Comparison of ENCODE assay signal across 13 cellular contexts in the genomic region with DNA sequence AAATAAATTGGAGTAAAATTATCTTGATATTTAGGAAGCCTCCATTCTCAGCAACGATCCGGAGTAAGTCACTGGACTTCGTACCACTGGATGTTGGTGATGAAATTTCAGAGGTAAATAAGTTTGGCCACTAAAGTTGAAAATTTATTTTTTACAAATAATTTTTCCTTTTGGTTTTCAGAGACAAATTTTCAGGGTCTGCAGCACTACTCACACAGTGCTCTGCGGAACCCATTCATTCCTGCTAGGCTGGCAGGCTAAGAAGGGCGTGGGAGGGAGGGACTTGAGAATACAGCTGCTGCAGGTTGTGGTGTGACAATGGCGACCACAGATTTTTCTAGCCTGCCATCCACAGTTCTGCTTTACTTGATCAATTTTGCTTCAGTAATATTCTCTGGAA. TPM values are rescaled to one million over a fixed set of nuclear protein-coding genes. Genes with fewer than 3 reads are reported as not detected.
DNase-seq lines count a peak whose midpoint lies in the region; ATAC-seq and TF ChIP-seq lines count a peak whose summit lies in the region.
"Had no signal": no experiment of that assay in that cellular context is flagged by ENCODE, and none has a peak within 500 bp of the region (broad histone marks: within the 10 kb centered on the region; RNA-seq: fewer than 3 reads in every experiment).

No MANE protein-coding gene starts in this region.

- H3K27ac Mint-ChIP-seq in HFFc6: peak overlapping the region; percentile 98; the same call in 1 of the 2 replicates

- H3K4me3 Mint-ChIP-seq in HFFc6: peak overlapping the region; percentile 98; the same call in 1 of the 2 replicates

- peaks cover 10% of the 10 kb centered on the region for H3K4me1 ChIP-seq in rectal smooth muscle tissue (ENCODE audit: control insufficient read depth, insufficient read depth, low read length)

- H3K36me3 ChIP-seq in rectal smooth muscle tissue (ENCODE audit: control insufficient read depth, insufficient read depth, low read length): no peaks in the 10 kb centered on the region

- intact Hi-C loops in dorsolateral prefrontal cortex (cut with DNase I): no loop called here

- peaks cover 18% of the 10 kb centered on the region for H3K36me3 Mint-ChIP-seq in HFFc6 (ENCODE audit: low read depth)

- peak overlapping the region in 58 of 59 donors; percentile 1 to 100 (median 100) for H3K27ac ChIP-seq in dorsolateral prefrontal cortex
- peak overlapping the region; percentile 100 for H3K27ac ChIP-seq in rectal smooth muscle tissue (ENCODE audit: low read depth, low read length)

- no peaks in the 10 kb centered on the region for H3K9me3 Mint-ChIP-seq in HFFc6
- H3K9me3 Mint-ChIP-seq: T-helper 1 cell treated with Interleukin-12 subunit alpha and Interleukin-12 subunit beta and Interleukin-4 antibody, amounts not matched to agents 30 μg/mL and 1 μg/mL, for 36 hours had no signal

- H3K4me1 Mint-ChIP-seq in HFFc6 (ENCODE audit: low read depth): peaks cover 27% of the 10 kb centered on the region

- no peak for ATAC-seq in GM18909 (IDR thresholded peaks at IDR 0.05; ENCODE audit: poor library complexity, unreplicated experiment)
- no peak for ATAC-seq in GM19395 (IDR thresholded peaks at IDR 0.05; ENCODE audit: unreplicated experiment)
- ATAC-seq: HCT116 had no signal

- H3K27me3 Mint-ChIP-seq in HFFc6 (ENCODE audit: insufficient read depth): peaks cover 11% of the 10 kb centered on the region

- H3K9ac ChIP-seq in rectal smooth muscle tissue (ENCODE audit: low read length): no peak overlapping the region

- TF ChIP-seq CTCF in HFFc6 (IDR thresholded peaks at IDR 0.05): no peak
- TF ChIP-seq CTCF in dorsolateral prefrontal cortex (IDR thresholded peaks at IDR 0.05 in 54 of 56, conservative IDR thresholded peaks at IDR 0.05 in 2 of 56; ENCODE audit: low read depth in 1 of 56, partially characterized antibody in 56 of 56): peak in 2 of 56 donors; percentile 7 to 21

- H3K4me3 ChIP-seq in dorsolateral prefrontal cortex (peak overlapping the region in 58 of 59 donors; percentile 11 to 100 (median 97)), rectal smooth muscle tissue (ENCODE audit: low read length) (no peak overlapping the region)

- H3K27me3 ChIP-seq in dorsolateral prefrontal cortex (no peaks in the 10 kb centered on the region), rectal smooth muscle tissue (ENCODE audit: control insufficient read depth, insufficient read depth, low read length) (no peaks in the 10 kb centered on the region)

- DNase-seq in HFFc6: no peak
- peak; percentile 82 for DNase-seq in NCI-H2171 treated with DMSO at 0.1 percent for 48 hours (lab: John Stamatoyannopoulos, UW)
- DNase-seq in dorsolateral prefrontal cortex: peak in 9 of 10 donors; percentile 49 to 68 (median 55)
- DNase-seq in GDM1 (lab: John Stamatoyannopoulos, UW): no peak
- no peak for DNase-seq in stimulated activated CD4-positive, alpha-beta T cell treated with anti-CD3 and anti-CD28 coated beads, Interleukin-4, amount 100 ng/mL, for 4 hours
- DNase-seq: central memory CD4-positive, alpha-beta T cell; GF-D8; NCI-H2029 had no signal

RNA-seq across cellular contexts. Expression of gene TUBA1A, which starts 1.4 kb away (rescaled TPM):
- total RNA-seq in HFFc6 (2021; fragmentation: NEBNext Ultra II Directional; extraction: Animal tissue kit (Norgen Biotek cat#: 25700)): 100 to 1,000 TPM; 227 to 300 (median 257) TPM
- total RNA-seq in dorsolateral prefrontal cortex: 1,000 to 10,000 TPM in 11 of 120 experiments, 100 to 1,000 TPM in 109; 197 to 1,976 (median 609) TPM

RNA-seq across cellular contexts. Expression of gene TUBA1B, which starts 59.1 kb away (rescaled TPM):
- 1,000 to 10,000 TPM; 1,208 to 2,585 (median 2,279) TPM for total RNA-seq in HFFc6 (2021; fragmentation: NEBNext Ultra II Directional; extraction: Animal tissue kit (Norgen Biotek cat#: 25700))
- 1,000 to 10,000 TPM in 116 of 120 experiments, 100 to 1,000 TPM in 4; 810 to 2,486 (median 1,574) TPM for total RNA-seq in dorsolateral prefrontal cortex

Comparison
In these comparisons a context has a peak if more than half of its experiments do, and no peak if none do; other contexts are left out.
1. DNase-seq: peak in NCI-H2171 treated with DMSO at 0.1 percent for 48 hours (single experiment) and dorsolateral prefrontal cortex (9 of 10); none in HFFc6 (single experiment), GDM1 (single experiment) and stimulated activated CD4-positive, alpha-beta T cell treated with anti-CD3 and anti-CD28 coated beads, Interleukin-4, amount 100 ng/mL, for 4 hours (0 of 2).